ENCODE assay signal across 9 cellular contexts in genomic region chr7:32062150-32062549, GRCh38. TPM values are rescaled to one million over a fixed set of nuclear protein-coding genes. Genes with fewer than 3 reads are reported as not detected.
DNase-seq lines count a peak whose midpoint lies in the region; ATAC-seq and TF ChIP-seq lines count a peak whose summit lies in the region.
"Had no signal": no experiment of that assay in that cellular context is flagged by ENCODE, and none has a peak within 500 bp of the region (broad histone marks: within the 10 kb centered on the region; RNA-seq: fewer than 3 reads in every experiment).

No MANE protein-coding gene starts in this region.

- TF ChIP-seq POLR2A in esophagus squamous epithelium (IDR thresholded peaks at IDR 0.05) = no peak

- DNase-seq in DMS 273 (lab: John Stamatoyannopoulos, UW; ENCODE audit: unreplicated experiment) (peak; percentile 96), GM23338 (ENCODE audit: low spot score) (peak; percentile 87), OCI-M1 (lab: John Stamatoyannopoulos, UW) (peak; percentile 27), esophagus squamous epithelium (lab: John Stamatoyannopoulos, UW) (no peak), putamen (ENCODE audit: low spot score) (peak; percentile 48)

- H3K4me2 ChIP-seq in GM23338 = no peak overlapping the region

- H3K4me3 Mint-ChIP-seq in GM23338 = no peak overlapping the region

- TF ChIP-seq CTCF in GM23338 (conservative IDR thresholded peaks at IDR 0.05; ENCODE audit: low read depth in 2 of 2) (peak; percentile 85 to 92), esophagus squamous epithelium (IDR thresholded peaks at IDR 0.05) (peak in 5 of 6 experiments; percentile 22 to 58 (median 38))

- no peaks in the 10 kb centered on the region for H3K79me2 ChIP-seq in GM23338 (replicated peaks; ENCODE audit: insufficient read depth)

- H3K4me1 Mint-ChIP-seq in GM23338 = peaks cover 43% of the 10 kb centered on the region

- H3K36me3 Mint-ChIP-seq in GM23338 (ENCODE audit: low read depth) = no peaks in the 10 kb centered on the region

- no peak overlapping the region for H3K4me3 ChIP-seq in GM23338
- H3K4me3 ChIP-seq in esophagus squamous epithelium = no peak overlapping the region
- H3K4me3 ChIP-seq: thyroid gland had no signal

- H3K4me1 ChIP-seq in GM23338 (ENCODE audit: insufficient read depth) (peaks cover 22% of the 10 kb centered on the region), esophagus squamous epithelium (peaks cover 0 to 20% (median 5%) of the 10 kb centered on the region in 3 donors)
- H3K4me1 ChIP-seq: thyroid gland had no signal

- no peaks in the 10 kb centered on the region for H3F3A ChIP-seq in GM23338 (replicated peaks; ENCODE audit: low read depth)

- H2AFZ ChIP-seq in GM23338 = no peak overlapping the region

- no peaks in the 10 kb centered on the region for H3K9me2 ChIP-seq in GM23338 (ENCODE audit: insufficient read depth)

- H4K20me1 ChIP-seq in GM23338 (replicated peaks; ENCODE audit: insufficient read depth) = no peaks in the 10 kb centered on the region

- H3K9me3 Mint-ChIP-seq in GM23338 = no peaks in the 10 kb centered on the region

- intact Hi-C loops in esophagus squamous epithelium (cut with DNase I) = no loop called here

- no peaks in the 10 kb centered on the region for H3K36me3 ChIP-seq in GM23338 (ENCODE audit: insufficient read depth)
- H3K36me3 ChIP-seq in esophagus squamous epithelium = no peaks in the 10 kb centered on the region
- H3K36me3 ChIP-seq: thyroid gland had no signal

- 42 to 46% methylated on average over 5 of the region's 5 CpGs for WGBS in esophagus squamous epithelium, 2 donors

- no peaks in the 10 kb centered on the region for H3K9me3 ChIP-seq in esophagus squamous epithelium
- H3K9me3 ChIP-seq: thyroid gland had no signal

- H3K27ac Mint-ChIP-seq in GM23338 = no peak overlapping the region

- H3K27me3 Mint-ChIP-seq in GM23338 (ENCODE audit: insufficient read depth, low read depth, poor library complexity) = peaks cover 8% of the 10 kb centered on the region

- H3K27ac ChIP-seq in GM23338 (ENCODE audit: low read depth) = no peak overlapping the region
- H3K27ac ChIP-seq in esophagus squamous epithelium = no peak overlapping the region
- H3K27ac ChIP-seq: thyroid gland had no signal

- ATAC-seq in GM23338 = peak; percentile 95
- ATAC-seq in activated CD4-positive, CD25-positive, alpha-beta regulatory T cell treated with anti-CD3 and anti-CD28 coated beads, Interleukin-2, amount 50 U/mL, for 24 hours = no peak
- no peak for ATAC-seq in HG02623 (IDR thresholded peaks at IDR 0.05; ENCODE audit: unreplicated experiment)
- ATAC-seq in HG03139 (IDR thresholded peaks at IDR 0.05; ENCODE audit: unreplicated experiment) = no peak

- H3K27me3 ChIP-seq in GM23338 (ENCODE audit: insufficient read depth) (peaks cover 16% of the 10 kb centered on the region), esophagus squamous epithelium (no peaks in the 10 kb centered on the region)
- H3K27me3 ChIP-seq: thyroid gland had no signal

TF ChIP-seq in GM23338, 12 proteins besides CTCF, POLR2A, EP300 and RAD21:
- TF ChIP-seq POLR2AphosphoS5 (IDR thresholded peaks at IDR 0.05; ENCODE audit: low read depth) (no peak), ZNF114 (CRISPR knock-in tag; IDR thresholded peaks at IDR 0.05) (0 out of 2 replicates have a peak, but pooled peaks have one; percentile 62), ZNF462 (CRISPR knock-in tag; IDR thresholded peaks at IDR 0.05) (peak; percentile 74; the same call in 1 of the 2 replicates)
TF ChIP-seq in GM23338: peak in this region for 2.

RNA-seq across cellular contexts. Expression of gene PDE1C, which starts 8.1 kb away (rescaled TPM):
- total RNA-seq in GM23338 (2014; rRNA removed; shearing (Covaris generic)) = 0.28 and 0.74 TPM in 2 replicates
- polyA plus RNA-seq in GM23338 (2016; fragmentation: Nextera tagmentation; extraction: Ambion mirVana) = not detected in 2 replicates
- 10 to 100 TPM in 1 of 4 donors, 1 to 10 TPM in 1, under 1 TPM in 2; 0.19 to 14.5 (median 2.9) TPM for total RNA-seq in esophagus squamous epithelium
